In the genomic region with DNA sequence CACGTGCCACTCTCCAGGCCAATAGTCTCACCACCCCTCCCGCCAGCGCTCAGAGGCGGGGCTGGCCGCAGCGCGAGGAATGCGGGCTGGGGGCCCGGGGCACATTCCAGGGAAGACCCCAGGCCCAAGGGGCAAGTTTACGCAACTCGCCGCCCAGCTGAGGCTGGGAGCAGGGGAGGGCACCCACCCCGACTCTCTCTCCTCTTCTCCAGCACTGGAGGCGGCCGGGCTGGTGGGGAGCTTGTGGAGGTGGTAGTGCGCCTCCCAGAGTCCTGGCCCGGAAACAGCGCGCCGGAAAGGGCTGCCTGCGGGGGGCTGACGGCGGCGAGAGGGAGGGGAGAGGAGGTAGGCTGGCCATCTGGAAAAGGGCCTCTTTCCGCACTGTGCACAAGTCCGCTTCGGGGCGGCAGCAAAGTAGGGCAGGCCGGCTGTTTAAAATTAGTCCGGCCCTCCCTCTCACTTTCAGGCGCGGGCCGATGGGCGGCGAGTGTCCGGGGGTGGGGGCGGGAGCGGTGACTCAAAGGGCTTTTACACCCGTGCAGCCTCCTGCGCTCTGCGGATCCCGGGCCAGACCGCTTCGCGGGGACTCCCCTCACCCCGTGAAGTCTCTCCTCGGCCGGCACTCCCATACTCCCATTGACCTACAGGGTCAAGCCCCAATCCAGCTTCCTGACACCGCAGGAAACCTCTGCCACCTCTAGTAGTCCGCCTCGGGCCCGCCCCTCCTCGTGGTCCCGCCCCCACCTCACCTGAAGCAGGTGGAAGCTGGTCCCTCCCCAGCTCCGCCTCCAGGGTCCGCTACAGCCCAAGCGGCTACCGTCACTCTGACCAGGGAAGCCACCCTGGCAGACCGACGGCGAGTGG, we compare ENCODE assay signal across 1 cellular context.
A peak's percentile ranks its signal among the peaks of the same experiment; 100 is the strongest.
TF ChIP-seq lines count a peak whose summit lies in the region.

No MANE protein-coding gene starts in this region.

TF ChIP-seq in HEK293, 187 proteins besides CTCF, POLR2A, EP300 and RAD21 (continued from another document):
- TF ChIP-seq, protein P1, sequence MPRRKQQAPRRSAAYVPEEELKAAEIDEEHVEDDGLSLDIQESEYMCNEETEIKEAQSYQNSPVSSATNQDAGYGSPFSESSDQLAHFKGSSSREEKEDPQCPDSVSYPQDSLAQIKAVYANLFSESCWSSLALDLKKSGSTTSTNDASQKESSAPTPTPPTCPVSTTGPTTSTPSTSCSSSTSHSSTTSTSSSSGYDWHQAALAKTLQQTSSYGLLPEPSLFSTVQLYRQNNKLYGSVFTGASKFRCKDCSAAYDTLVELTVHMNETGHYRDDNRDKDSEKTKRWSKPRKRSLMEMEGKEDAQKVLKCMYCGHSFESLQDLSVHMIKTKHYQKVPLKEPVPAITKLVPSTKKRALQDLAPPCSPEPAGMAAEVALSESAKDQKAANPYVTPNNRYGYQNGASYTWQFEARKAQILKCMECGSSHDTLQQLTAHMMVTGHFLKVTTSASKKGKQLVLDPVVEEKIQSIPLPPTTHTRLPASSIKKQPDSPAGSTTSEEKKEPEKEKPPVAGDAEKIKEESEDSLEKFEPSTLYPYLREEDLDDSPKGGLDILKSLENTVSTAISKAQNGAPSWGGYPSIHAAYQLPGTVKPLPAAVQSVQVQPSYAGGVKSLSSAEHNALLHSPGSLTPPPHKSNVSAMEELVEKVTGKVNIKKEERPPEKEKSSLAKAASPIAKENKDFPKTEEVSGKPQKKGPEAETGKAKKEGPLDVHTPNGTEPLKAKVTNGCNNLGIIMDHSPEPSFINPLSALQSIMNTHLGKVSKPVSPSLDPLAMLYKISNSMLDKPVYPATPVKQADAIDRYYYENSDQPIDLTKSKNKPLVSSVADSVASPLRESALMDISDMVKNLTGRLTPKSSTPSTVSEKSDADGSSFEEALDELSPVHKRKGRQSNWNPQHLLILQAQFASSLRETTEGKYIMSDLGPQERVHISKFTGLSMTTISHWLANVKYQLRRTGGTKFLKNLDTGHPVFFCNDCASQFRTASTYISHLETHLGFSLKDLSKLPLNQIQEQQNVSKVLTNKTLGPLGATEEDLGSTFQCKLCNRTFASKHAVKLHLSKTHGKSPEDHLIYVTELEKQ (tag by site-specific recombination; IDR thresholded peaks at IDR 0.05; ENCODE audit: borderline replicate concordance), result no peak
- peak; percentile 74 for TF ChIP-seq ZIC2 (tag by site-specific recombination; IDR thresholded peaks at IDR 0.05)
- no peak for TF ChIP-seq ZSCAN4 (tag by site-specific recombination; IDR thresholded peaks at IDR 0.05)
- no peak for TF ChIP-seq ZFP69B (tag by site-specific recombination; IDR thresholded peaks at IDR 0.05)
- TF ChIP-seq ZNF133 (tag by site-specific recombination; IDR thresholded peaks at IDR 0.05), result no peak
- no peak for TF ChIP-seq FEZF1 (tag by site-specific recombination; IDR thresholded peaks at IDR 0.05)
- peak; percentile 82 for TF ChIP-seq KLF9 (tag by site-specific recombination; IDR thresholded peaks at IDR 0.05; ENCODE audit: low read depth)
- peak; percentile 82 for TF ChIP-seq SP3 (tag by site-specific recombination; IDR thresholded peaks at IDR 0.05)
- no peak; the same call in 1 of the 2 replicates for TF ChIP-seq ZNF610 (tag by site-specific recombination; IDR thresholded peaks at IDR 0.05; ENCODE audit: borderline replicate concordance)
- no peak for TF ChIP-seq ZNF350 (tag by site-specific recombination; IDR thresholded peaks at IDR 0.05)
- TF ChIP-seq ZNF280D (tag by site-specific recombination; IDR thresholded peaks at IDR 0.05), result no peak
- no peak for TF ChIP-seq ZNF140 (tag by site-specific recombination; IDR thresholded peaks at IDR 0.05)
- TF ChIP-seq ZNF785 (tag by site-specific recombination; IDR thresholded peaks at IDR 0.05), result no peak
- TF ChIP-seq ZNF555 (tag by site-specific recombination; conservative IDR thresholded peaks at IDR 0.05), result no peak
- TF ChIP-seq ZNF561 (tag by site-specific recombination; IDR thresholded peaks at IDR 0.05; ENCODE audit: borderline replicate concordance), result no peak
- no peak for TF ChIP-seq RBAK (tag by site-specific recombination; IDR thresholded peaks at IDR 0.05)
- TF ChIP-seq GLI4 (tag by site-specific recombination; IDR thresholded peaks at IDR 0.05), result no peak
- no peak for TF ChIP-seq ZNF239 (tag by site-specific recombination; IDR thresholded peaks at IDR 0.05)
- no peak for TF ChIP-seq ZNF24 (tag by site-specific recombination; IDR thresholded peaks at IDR 0.05)
- TF ChIP-seq ZNF664 (tag by site-specific recombination; IDR thresholded peaks at IDR 0.05), result no peak
- no peak for TF ChIP-seq SCRT2 (tag by site-specific recombination; IDR thresholded peaks at IDR 0.05)
- TF ChIP-seq, protein P2, sequence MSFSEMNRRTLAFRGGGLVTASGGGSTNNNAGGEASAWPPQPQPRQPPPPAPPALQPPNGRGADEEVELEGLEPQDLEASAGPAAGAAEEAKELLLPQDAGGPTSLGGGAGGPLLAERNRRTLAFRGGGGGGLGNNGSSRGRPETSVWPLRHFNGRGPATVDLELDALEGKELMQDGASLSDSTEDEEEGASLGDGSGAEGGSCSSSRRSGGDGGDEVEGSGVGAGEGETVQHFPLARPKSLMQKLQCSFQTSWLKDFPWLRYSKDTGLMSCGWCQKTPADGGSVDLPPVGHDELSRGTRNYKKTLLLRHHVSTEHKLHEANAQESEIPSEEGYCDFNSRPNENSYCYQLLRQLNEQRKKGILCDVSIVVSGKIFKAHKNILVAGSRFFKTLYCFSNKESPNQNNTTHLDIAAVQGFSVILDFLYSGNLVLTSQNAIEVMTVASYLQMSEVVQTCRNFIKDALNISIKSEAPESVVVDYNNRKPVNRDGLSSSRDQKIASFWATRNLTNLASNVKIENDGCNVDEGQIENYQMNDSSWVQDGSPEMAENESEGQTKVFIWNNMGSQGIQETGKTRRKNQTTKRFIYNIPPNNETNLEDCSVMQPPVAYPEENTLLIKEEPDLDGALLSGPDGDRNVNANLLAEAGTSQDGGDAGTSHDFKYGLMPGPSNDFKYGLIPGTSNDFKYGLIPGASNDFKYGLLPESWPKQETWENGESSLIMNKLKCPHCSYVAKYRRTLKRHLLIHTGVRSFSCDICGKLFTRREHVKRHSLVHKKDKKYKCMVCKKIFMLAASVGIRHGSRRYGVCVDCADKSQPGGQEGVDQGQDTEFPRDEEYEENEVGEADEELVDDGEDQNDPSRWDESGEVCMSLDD (tag by site-specific recombination; IDR thresholded peaks at IDR 0.05), result peak; percentile 97
- 0 out of 2 replicates have a peak, but pooled peaks have one; percentile 11 for TF ChIP-seq ZSCAN18 (tag by site-specific recombination; IDR thresholded peaks at IDR 0.05)
- TF ChIP-seq, protein P3, sequence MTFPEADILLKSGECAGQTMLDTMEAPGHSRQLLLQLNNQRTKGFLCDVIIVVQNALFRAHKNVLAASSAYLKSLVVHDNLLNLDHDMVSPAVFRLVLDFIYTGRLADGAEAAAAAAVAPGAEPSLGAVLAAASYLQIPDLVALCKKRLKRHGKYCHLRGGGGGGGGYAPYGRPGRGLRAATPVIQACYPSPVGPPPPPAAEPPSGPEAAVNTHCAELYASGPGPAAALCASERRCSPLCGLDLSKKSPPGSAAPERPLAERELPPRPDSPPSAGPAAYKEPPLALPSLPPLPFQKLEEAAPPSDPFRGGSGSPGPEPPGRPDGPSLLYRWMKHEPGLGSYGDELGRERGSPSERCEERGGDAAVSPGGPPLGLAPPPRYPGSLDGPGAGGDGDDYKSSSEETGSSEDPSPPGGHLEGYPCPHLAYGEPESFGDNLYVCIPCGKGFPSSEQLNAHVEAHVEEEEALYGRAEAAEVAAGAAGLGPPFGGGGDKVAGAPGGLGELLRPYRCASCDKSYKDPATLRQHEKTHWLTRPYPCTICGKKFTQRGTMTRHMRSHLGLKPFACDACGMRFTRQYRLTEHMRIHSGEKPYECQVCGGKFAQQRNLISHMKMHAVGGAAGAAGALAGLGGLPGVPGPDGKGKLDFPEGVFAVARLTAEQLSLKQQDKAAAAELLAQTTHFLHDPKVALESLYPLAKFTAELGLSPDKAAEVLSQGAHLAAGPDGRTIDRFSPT (tag by site-specific recombination; IDR thresholded peaks at IDR 0.05), result 0 out of 2 replicates have a peak, but pooled peaks have one; percentile 22
- TF ChIP-seq, protein P4, sequence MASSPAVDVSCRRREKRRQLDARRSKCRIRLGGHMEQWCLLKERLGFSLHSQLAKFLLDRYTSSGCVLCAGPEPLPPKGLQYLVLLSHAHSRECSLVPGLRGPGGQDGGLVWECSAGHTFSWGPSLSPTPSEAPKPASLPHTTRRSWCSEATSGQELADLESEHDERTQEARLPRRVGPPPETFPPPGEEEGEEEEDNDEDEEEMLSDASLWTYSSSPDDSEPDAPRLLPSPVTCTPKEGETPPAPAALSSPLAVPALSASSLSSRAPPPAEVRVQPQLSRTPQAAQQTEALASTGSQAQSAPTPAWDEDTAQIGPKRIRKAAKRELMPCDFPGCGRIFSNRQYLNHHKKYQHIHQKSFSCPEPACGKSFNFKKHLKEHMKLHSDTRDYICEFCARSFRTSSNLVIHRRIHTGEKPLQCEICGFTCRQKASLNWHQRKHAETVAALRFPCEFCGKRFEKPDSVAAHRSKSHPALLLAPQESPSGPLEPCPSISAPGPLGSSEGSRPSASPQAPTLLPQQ (tag by site-specific recombination; IDR thresholded peaks at IDR 0.05), result peak; percentile 65; the same call in 1 of the 2 replicates
- peak; percentile 48; the same call in 1 of the 2 replicates for TF ChIP-seq ZNF366 (tag by site-specific recombination; conservative IDR thresholded peaks at IDR 0.05)
- peak; percentile 81 for TF ChIP-seq WT1 (tag by site-specific recombination; IDR thresholded peaks at IDR 0.05)
- no peak for TF ChIP-seq ZNF658 (tag by site-specific recombination; IDR thresholded peaks at IDR 0.05)
- TF ChIP-seq ZNF174 (tag by site-specific recombination; IDR thresholded peaks at IDR 0.05), result no peak
